In genomic region chr11:126410649-126411048, GRCh38 we compare ENCODE assay signal across 1 cellular context.
TF ChIP-seq lines count a peak whose summit lies in the region.

No MANE protein-coding gene starts in this region.

TF ChIP-seq in GM23338, 12 proteins besides CTCF, POLR2A, EP300 and RAD21:
- no peak for TF ChIP-seq ZNF462 (CRISPR knock-in tag; IDR thresholded peaks at IDR 0.05)
- no peak for TF ChIP-seq POLR2AphosphoS5 (IDR thresholded peaks at IDR 0.05; ENCODE audit: low read depth)
- no peak for TF ChIP-seq ZNF331 (CRISPR knock-in tag; IDR thresholded peaks at IDR 0.05; ENCODE audit: low read depth)
